ENCODE assay signal across 9 cellular contexts in genomic region chr16:4184038-4184702, GRCh38.
A peak's percentile ranks its signal among the peaks of the same experiment; 100 is the strongest.
DNase-seq lines count a peak whose midpoint lies in the region; ATAC-seq, FAIRE-seq and TF ChIP-seq lines count a peak whose summit lies in the region.
"Had no signal": no experiment of that assay in that cellular context is flagged by ENCODE, and none has a peak within 500 bp of the region (broad histone marks: within the 10 kb centered on the region; RNA-seq: fewer than 3 reads in every experiment).

No MANE protein-coding gene starts in this region.

- H3K4me1 ChIP-seq in rectal smooth muscle tissue (ENCODE audit: control insufficient read depth, insufficient read depth, low read length), result peaks cover 3% of the 10 kb centered on the region

- FAIRE-seq in GM19239 (lab: Jason Lieb, UNC), result no peak

- TF ChIP-seq CTCF in foreskin fibroblast (IDR thresholded peaks at IDR 0.05; ENCODE audit: low read depth, low read length), result no peak

- DNase-seq in foreskin fibroblast (no peak), GM19239 (ENCODE audit: insufficient read length, low spot score) (no peak)
- DNase-seq: NCI-H187 treated with DMSO at 0.1 percent for 48 hours had no signal

- peak overlapping the region; percentile 76 to 77 for H3K4me3 ChIP-seq in foreskin fibroblast (ENCODE audit: low read depth in 1 of 2, low read length in 2 of 2)
- H3K4me3 ChIP-seq in rectal smooth muscle tissue (ENCODE audit: low read length), result peak overlapping the region; percentile 72

- H3K9ac ChIP-seq in rectal smooth muscle tissue (ENCODE audit: low read length), result peak overlapping the region; percentile 30

- H3K36me3 ChIP-seq in rectal smooth muscle tissue (ENCODE audit: control insufficient read depth, insufficient read depth, low read length), result no peaks in the 10 kb centered on the region

- no peaks in the 10 kb centered on the region for H3K27me3 ChIP-seq in rectal smooth muscle tissue (ENCODE audit: control insufficient read depth, insufficient read depth, low read length)

- peak overlapping the region; percentile 94 for H3K27ac ChIP-seq in rectal smooth muscle tissue (ENCODE audit: low read depth, low read length)

- ATAC-seq in GM19324 (IDR thresholded peaks at IDR 0.05; ENCODE audit: low FRiP score, unreplicated experiment), result peak; percentile 5
- ATAC-seq in SK-N-SH treated with all-trans-retinoic acid at 6 μM for 48 hours, result peak; percentile 6; the same call in 1 of the 3 replicates
- ATAC-seq in HG02973 (IDR thresholded peaks at IDR 0.05; ENCODE audit: unreplicated experiment), result no peak
- ATAC-seq in HG03108 (IDR thresholded peaks at IDR 0.05; ENCODE audit: unreplicated experiment), result no peak
- no peak for ATAC-seq in GM18502 (IDR thresholded peaks at IDR 0.05; ENCODE audit: poor library complexity, unreplicated experiment)

TF ChIP-seq in SK-N-SH treated with all-trans-retinoic acid at 6 μM for 48 hours, 23 proteins besides CTCF, POLR2A, EP300 and RAD21:
- TF ChIP-seq OSR1 (CRISPR knock-in tag; IDR thresholded peaks at IDR 0.05), result no peak
- no peak for TF ChIP-seq ISL1 (CRISPR knock-in tag; IDR thresholded peaks at IDR 0.05)
- no peak for TF ChIP-seq GLIS3 (CRISPR knock-in tag; IDR thresholded peaks at IDR 0.05)
- TF ChIP-seq TSHZ2 (CRISPR knock-in tag; IDR thresholded peaks at IDR 0.05), result no peak
- no peak for TF ChIP-seq ZC3H10 (CRISPR knock-in tag; IDR thresholded peaks at IDR 0.05)
- TF ChIP-seq, protein P1, sequence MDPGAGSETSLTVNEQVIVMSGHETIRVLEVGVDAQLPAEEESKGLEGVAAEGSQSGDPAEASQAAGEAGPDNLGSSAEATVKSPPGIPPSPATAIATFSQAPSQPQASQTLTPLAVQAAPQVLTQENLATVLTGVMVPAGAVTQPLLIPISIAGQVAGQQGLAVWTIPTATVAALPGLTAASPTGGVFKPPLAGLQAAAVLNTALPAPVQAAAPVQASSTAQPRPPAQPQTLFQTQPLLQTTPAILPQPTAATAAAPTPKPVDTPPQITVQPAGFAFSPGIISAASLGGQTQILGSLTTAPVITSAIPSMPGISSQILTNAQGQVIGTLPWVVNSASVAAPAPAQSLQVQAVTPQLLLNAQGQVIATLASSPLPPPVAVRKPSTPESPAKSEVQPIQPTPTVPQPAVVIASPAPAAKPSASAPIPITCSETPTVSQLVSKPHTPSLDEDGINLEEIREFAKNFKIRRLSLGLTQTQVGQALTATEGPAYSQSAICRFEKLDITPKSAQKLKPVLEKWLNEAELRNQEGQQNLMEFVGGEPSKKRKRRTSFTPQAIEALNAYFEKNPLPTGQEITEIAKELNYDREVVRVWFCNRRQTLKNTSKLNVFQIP (CRISPR knock-in tag; IDR thresholded peaks at IDR 0.05; ENCODE audit: borderline replicate concordance, low read depth), result no peak

Comparison
In these comparisons a context has a peak if more than half of its experiments do, and no peak if none do; other contexts are left out.
1. ATAC-seq: peak in GM19324 (single experiment) and SK-N-SH treated with all-trans-retinoic acid at 6 μM for 48 hours (single experiment); none in HG02973 (single experiment), HG03108 (single experiment) and GM18502 (single experiment).